In genomic region chr17:45226620-45227019, GRCh38 we compare ENCODE assay signal across 10 cellular contexts. TPM values are rescaled to one million over a fixed set of nuclear protein-coding genes. Genes with fewer than 3 reads are reported as not detected.
A peak's percentile ranks its signal among the peaks of the same experiment; 100 is the strongest.
DNase-seq lines count a peak whose midpoint lies in the region; ATAC-seq and TF ChIP-seq lines count a peak whose summit lies in the region.
"Had no signal": no experiment of that assay in that cellular context is flagged by ENCODE, and none has a peak within 500 bp of the region (broad histone marks: within the 10 kb centered on the region; RNA-seq: fewer than 3 reads in every experiment).

No MANE protein-coding gene starts in this region.

- no peak overlapping the region for H3K4me2 ChIP-seq in mammary epithelial cell (ENCODE audit: insufficient read depth, low read depth, low read length)

- no peak overlapping the region for H3K9ac ChIP-seq in mammary epithelial cell (ENCODE audit: insufficient read depth, low read length)

- BruUV-seq in MCF 10A (replicated peaks; lab: Mats Ljungman, UMichigan): no TSS peak
- no TSS peak for BruUV-seq in mammary epithelial cell (replicated peaks; lab: Mats Ljungman, UMichigan)

- no peaks in the 10 kb centered on the region for H3K79me2 ChIP-seq in mammary epithelial cell (ENCODE audit: insufficient read depth, low read length)

- dilution Hi-C loops in mammary epithelial cell (cut with HindIII; ENCODE audit: low sequenced_read_pairs): no loop called here

- CTCF ChIA-PET in MCF 10A (lab: Yijun Ruan, JAX): interaction anchor here (0.8 to 2.3 kb wide), 3 partner anchors 9 to 159 kb away, joined by 3 to 17 read pairs (median 7); no protein-coding TSS in a partner anchor
- CTCF ChIA-PET in mammary epithelial cell (lab: Charles Lee; ENCODE audit: low non-redundant PET): no interaction called here

- H3K27ac Mint-ChIP-seq in MCF 10A (ENCODE audit: low read depth, unreplicated experiment): peak overlapping the region; percentile 91
- H3K27ac Mint-ChIP-seq in activated T-helper 2 cell treated with anti-CD3 and anti-CD28 coated beads, Interferon-gamma antibody, Interleukin-2, Interleukin-4, amounts not matched to agents 10 μg/mL and 5 μg/mL and 100 μg/mL, durations not matched to agents 14 hours and 24 hours and 36 hours: peak overlapping the region; percentile 97
- H3K27ac Mint-ChIP-seq: endodermal cell had no signal

- H3K4me3 Mint-ChIP-seq in MCF 10A (ENCODE audit: unreplicated experiment): no peak overlapping the region
- peak overlapping the region; percentile 98 for H3K4me3 Mint-ChIP-seq in activated T-helper 2 cell treated with anti-CD3 and anti-CD28 coated beads, Interferon-gamma antibody, Interleukin-2, Interleukin-4, amounts not matched to agents 10 μg/mL and 5 μg/mL and 100 μg/mL, durations not matched to agents 14 hours and 24 hours and 36 hours (ENCODE audit: low read depth)
- H3K4me3 Mint-ChIP-seq: endodermal cell had no signal

- WGBS in mammary epithelial cell (ENCODE audit: low coverage, missing lambda C conversion rate): 98% methylated on average over 4 of the region's 4 CpGs

- H3K4me1 ChIP-seq in mammary epithelial cell (ENCODE audit: insufficient read depth, low read length) (peaks cover 56% of the 10 kb centered on the region), mononuclear cell (ENCODE audit: insufficient read depth, low read length) (peaks cover 77% of the 10 kb centered on the region), upper lobe of right lung (peaks cover 43% of the 10 kb centered on the region)

- intact Hi-C loops in MCF 10A (cut with micrococcal nuclease): no loop called here
- intact Hi-C loops in mammary epithelial cell (cut with micrococcal nuclease): no loop called here
- intact Hi-C loops in activated T-helper 2 cell treated with anti-CD3 and anti-CD28 coated beads, Interferon-gamma antibody, Interleukin-2, Interleukin-4, amounts not matched to agents 10 μg/mL and 5 μg/mL and 100 μg/mL, durations not matched to agents 14 hours and 24 hours and 36 hours (cut with micrococcal nuclease): no loop called here
- intact Hi-C loops in upper lobe of right lung (cut with DNase I): no loop called here

- no peaks in the 10 kb centered on the region for H3K36me3 ChIP-seq in mammary epithelial cell (ENCODE audit: insufficient read depth, low read length)
- no peaks in the 10 kb centered on the region for H3K36me3 ChIP-seq in upper lobe of right lung

- no peaks in the 10 kb centered on the region for H3K27me3 ChIP-seq in mammary epithelial cell (ENCODE audit: insufficient read depth, low read length)
- no peaks in the 10 kb centered on the region for H3K27me3 ChIP-seq in mononuclear cell (ENCODE audit: insufficient read depth, low read length)
- H3K27me3 ChIP-seq in upper lobe of right lung: no peaks in the 10 kb centered on the region

- H3K4me1 Mint-ChIP-seq in MCF 10A (ENCODE audit: insufficient read depth, unreplicated experiment): peaks cover 65% of the 10 kb centered on the region
- H3K4me1 Mint-ChIP-seq in activated T-helper 2 cell treated with anti-CD3 and anti-CD28 coated beads, Interferon-gamma antibody, Interleukin-2, Interleukin-4, amounts not matched to agents 10 μg/mL and 5 μg/mL and 100 μg/mL, durations not matched to agents 14 hours and 24 hours and 36 hours (ENCODE audit: low read depth): peaks cover 67% of the 10 kb centered on the region

- H4K20me1 ChIP-seq in mammary epithelial cell (ENCODE audit: insufficient read depth, low read length): no peaks in the 10 kb centered on the region

- DNase-seq in MCF 10A (ENCODE audit: unreplicated experiment) (no peak), mammary epithelial cell (no peak), upper lobe of right lung (no peak), DMS 273 treated with DMSO at 0.1 percent for 48 hours (lab: John Stamatoyannopoulos, UW) (no peak), NOMO-1 treated with dmso at 0.1 percent for 144 hours (lab: John Stamatoyannopoulos, UW; ENCODE audit: unreplicated experiment) (no peak)
- no peak for DNase-seq in activated T-helper 2 cell treated with anti-CD3 and anti-CD28 coated beads, Interferon-gamma antibody, Interleukin-2, Interleukin-4, amounts not matched to agents 10 μg/mL and 5 μg/mL and 100 μg/mL, durations not matched to agents 14 hours and 24 hours and 36 hours (ENCODE audit: low spot score)

- H3K27ac ChIP-seq in mammary epithelial cell (ENCODE audit: insufficient read depth, low read depth, low read length) (no peak overlapping the region), upper lobe of right lung (peak overlapping the region; percentile 81)

- H3K9me3 ChIP-seq in mammary epithelial cell (replicated peaks; ENCODE audit: insufficient read depth, low read length) (no peaks in the 10 kb centered on the region), mononuclear cell (ENCODE audit: low read depth, low read length) (no peaks in the 10 kb centered on the region), upper lobe of right lung (no peaks in the 10 kb centered on the region)

- H3K9me3 Mint-ChIP-seq in MCF 10A (ENCODE audit: unreplicated experiment): no peaks in the 10 kb centered on the region
- H3K9me3 Mint-ChIP-seq in activated T-helper 2 cell treated with anti-CD3 and anti-CD28 coated beads, Interferon-gamma antibody, Interleukin-2, Interleukin-4, amounts not matched to agents 10 μg/mL and 5 μg/mL and 100 μg/mL, durations not matched to agents 14 hours and 24 hours and 36 hours: no peaks in the 10 kb centered on the region
- H3K9me3 Mint-ChIP-seq: endodermal cell had no signal

- H3K27me3 Mint-ChIP-seq in MCF 10A (ENCODE audit: insufficient read depth, unreplicated experiment): no peaks in the 10 kb centered on the region
- H3K27me3 Mint-ChIP-seq in activated T-helper 2 cell treated with anti-CD3 and anti-CD28 coated beads, Interferon-gamma antibody, Interleukin-2, Interleukin-4, amounts not matched to agents 10 μg/mL and 5 μg/mL and 100 μg/mL, durations not matched to agents 14 hours and 24 hours and 36 hours (ENCODE audit: low read depth): no peaks in the 10 kb centered on the region

- POLR2A ChIA-PET in MCF 10A (lab: Yijun Ruan, JAX): interaction anchor here (1.5 kb wide), 1 partner anchor 78 kb away, joined by 5 read pairs; the partner anchor contains the start of gene HEXIM1

- no peak overlapping the region for H2AFZ ChIP-seq in mammary epithelial cell (ENCODE audit: low read depth, low read length)

- no peak for ATAC-seq in upper lobe of right lung
- ATAC-seq in GM18909 (IDR thresholded peaks at IDR 0.05; ENCODE audit: poor library complexity, unreplicated experiment): no peak

- TF ChIP-seq CTCF in MCF 10A (IDR thresholded peaks at IDR 0.05; ENCODE audit: unreplicated experiment) (no peak), mammary epithelial cell (conservative IDR thresholded peaks at IDR 0.05 in 1 of 2, IDR thresholded peaks at IDR 0.05 in 1 of 2; ENCODE audit: extremely low read depth in 1 of 2, insufficient read depth in 1 of 2, low read depth in 1 of 2, low read length in 2 of 2) (no peak), upper lobe of right lung (IDR thresholded peaks at IDR 0.05) (no peak)

- in situ Hi-C loops in mammary epithelial cell (cut with MboI; ENCODE audit: low sequenced_read_pairs in 2 of 2): no loop called here

- H3K36me3 Mint-ChIP-seq in MCF 10A (ENCODE audit: insufficient read depth, unreplicated experiment): peaks cover 6% of the 10 kb centered on the region
- peaks cover 65% of the 10 kb centered on the region for H3K36me3 Mint-ChIP-seq in activated T-helper 2 cell treated with anti-CD3 and anti-CD28 coated beads, Interferon-gamma antibody, Interleukin-2, Interleukin-4, amounts not matched to agents 10 μg/mL and 5 μg/mL and 100 μg/mL, durations not matched to agents 14 hours and 24 hours and 36 hours (ENCODE audit: low read depth)

- H3K4me3 ChIP-seq in mammary epithelial cell (replicated peaks in 1 of 3; ENCODE audit: insufficient read depth in 1 of 3, low read depth in 2 of 3, low read length in 3 of 3): no peak overlapping the region
- peak overlapping the region; percentile 40 for H3K4me3 ChIP-seq in mononuclear cell (ENCODE audit: low read length)
- peak overlapping the region; percentile 64 for H3K4me3 ChIP-seq in upper lobe of right lung

RNA-seq across cellular contexts. Expression of gene FMNL1, which starts 4.9 kb away (rescaled TPM):
- 28.1 and 35.8 TPM in 2 replicates for total RNA-seq in MCF 10A (2022)
- 1 to 10 TPM; 1.5 to 3.5 TPM for total RNA-seq in mammary epithelial cell
- 2.0 TPM for polyA plus RNA-seq in mammary epithelial cell
- polyA minus RNA-seq in mammary epithelial cell: 8.4 TPM
- total RNA-seq in activated T-helper 2 cell treated with anti-CD3 and anti-CD28 coated beads, Interferon-gamma antibody, Interleukin-2, Interleukin-4, amounts not matched to agents 10 μg/mL and 5 μg/mL and 100 μg/mL, durations not matched to agents 14 hours and 24 hours and 36 hours: 469 and 475 TPM in 2 replicates
- total RNA-seq in mononuclear cell: 202 TPM
- total RNA-seq in upper lobe of right lung: 62.3 TPM

RNA-seq across cellular contexts. Expression of gene SPATA32, which starts 35.3 kb away (rescaled TPM):
- total RNA-seq in MCF 10A (2022): not detected in 2 replicates
- total RNA-seq in mammary epithelial cell: under 1 TPM in 1 of 2 donors, not detected in 1; 0.21 TPM
- not detected for polyA plus RNA-seq in mammary epithelial cell
- polyA minus RNA-seq in mammary epithelial cell: not detected
- 0.37 and 0.67 TPM in 2 replicates for total RNA-seq in activated T-helper 2 cell treated with anti-CD3 and anti-CD28 coated beads, Interferon-gamma antibody, Interleukin-2, Interleukin-4, amounts not matched to agents 10 μg/mL and 5 μg/mL and 100 μg/mL, durations not matched to agents 14 hours and 24 hours and 36 hours
- 0.10 TPM for total RNA-seq in mononuclear cell
- total RNA-seq in upper lobe of right lung: not detected
- total RNA-seq: kidney epithelial cell had no signal

Comparison
In these comparisons a context has a peak if more than half of its experiments do, and no peak if none do; other contexts are left out.
1. H3K4me3 ChIP-seq: peak in mononuclear cell (single experiment) and upper lobe of right lung (single experiment); none in mammary epithelial cell (0 of 3).